In genomic region chr12:15729097-15729496, GRCh38 we compare ENCODE assay signal across 23 cellular contexts.
"Had no signal": no experiment of that assay in that cellular context is flagged by ENCODE, and none has a peak within 500 bp of the region (broad histone marks: within the 10 kb centered on the region; RNA-seq: fewer than 3 reads in every experiment).

No MANE protein-coding gene starts in this region.

- H3K27ac ChIP-seq: cardiac muscle cell, spleen, thoracic aorta had no signal

- ATAC-seq: activated CD4-positive, alpha-beta T cell treated with anti-CD3 and anti-CD28 coated beads for 36 hours; activated T-cell treated with anti-CD3 and anti-CD28 coated beads, Interleukin-2, amount 50 U/mL, for 4 hours had no signal

- H3K27me3 ChIP-seq: cardiac muscle cell, heart right ventricle, spleen had no signal

- H3K4me3 ChIP-seq: cardiac muscle cell, heart right ventricle, spleen, thoracic aorta had no signal

- H3K9me3 ChIP-seq: heart right ventricle, spleen, thoracic aorta had no signal

- H3K36me3 ChIP-seq: cardiac muscle cell, heart right ventricle, spleen, thoracic aorta had no signal

- DNase-seq: activated B cell treated with CpG ODN at 0.5 μM for 24 hours; activated CD4-positive, alpha-beta T cell treated with anti-CD3 and anti-CD28 coated beads for 36 hours; activated CD4-positive, alpha-beta T cell treated with anti-CD3 and anti-CD28 coated beads, Interleukin-2, amount 50 U/mL, for 4 hours; activated CD8-positive, alpha-beta memory T cell treated with anti-CD3 and anti-CD28 coated beads for 24 hours; activated CD8-positive, alpha-beta memory T cell treated with anti-CD3 and anti-CD28 coated beads, Interleukin-2, amount 50 U/mL, for 4 hours; activated effector memory CD4-positive, alpha-beta T cell treated with Interleukin-2 at 50 U/mL for 16 hours; activated naive CD4-positive, alpha-beta T cell treated with anti-CD3 and anti-CD28 coated beads for 36 hours; activated naive CD8-positive, alpha-beta T cell treated with anti-CD3 and anti-CD28 coated beads, Interleukin-2, amount 10 ng/mL, durations not matched to agents 7 days and 5 days; activated T-cell treated with anti-CD3 and anti-CD28 coated beads, Interleukin-2, amount 50 U/mL, for 4 hours; amniotic stem cell; foreskin fibroblast; heart right ventricle; islet precursor cell; left cardiac atrium; naive B cell; nucleus accumbens; posterior cingulate gyrus; spleen; stimulated activated CD4-positive, alpha-beta T cell treated with anti-CD3 and anti-CD28 coated beads, Interleukin-4, amount 100 ng/mL, for 1 hour; stimulated activated naive CD4-positive, alpha-beta T cell; T-helper 1 cell had no signal
